1 cellular context compared by ENCODE assay signal in genomic region chr17:44707755-44708400, GRCh38.
TF ChIP-seq lines count a peak whose summit lies in the region.

No MANE protein-coding gene starts in this region.

TF ChIP-seq in GM23338, 12 proteins besides CTCF, POLR2A, EP300 and RAD21 (continued from another document):
- TF ChIP-seq JUNB (IDR thresholded peaks at IDR 0.05; ENCODE audit: unreplicated experiment): no peak
- no peak for TF ChIP-seq NANOG (IDR thresholded peaks at IDR 0.05; ENCODE audit: borderline replicate concordance)
- no peak for TF ChIP-seq ETS1 (IDR thresholded peaks at IDR 0.05)
- no peak for TF ChIP-seq CREB1 (CRISPR knock-in tag; IDR thresholded peaks at IDR 0.05; ENCODE audit: low read depth)
- TF ChIP-seq POLR2AphosphoS5 (IDR thresholded peaks at IDR 0.05; ENCODE audit: low read depth): no peak
- TF ChIP-seq EZH2phosphoT487 (IDR thresholded peaks at IDR 0.05; ENCODE audit: unreplicated experiment): no peak
- no peak for TF ChIP-seq STAT1 (IDR thresholded peaks at IDR 0.05; ENCODE audit: unreplicated experiment)
- no peak for TF ChIP-seq ZNF462 (CRISPR knock-in tag; IDR thresholded peaks at IDR 0.05)
